Comparison of ENCODE assay signal across 9 cellular contexts in the genomic region with DNA sequence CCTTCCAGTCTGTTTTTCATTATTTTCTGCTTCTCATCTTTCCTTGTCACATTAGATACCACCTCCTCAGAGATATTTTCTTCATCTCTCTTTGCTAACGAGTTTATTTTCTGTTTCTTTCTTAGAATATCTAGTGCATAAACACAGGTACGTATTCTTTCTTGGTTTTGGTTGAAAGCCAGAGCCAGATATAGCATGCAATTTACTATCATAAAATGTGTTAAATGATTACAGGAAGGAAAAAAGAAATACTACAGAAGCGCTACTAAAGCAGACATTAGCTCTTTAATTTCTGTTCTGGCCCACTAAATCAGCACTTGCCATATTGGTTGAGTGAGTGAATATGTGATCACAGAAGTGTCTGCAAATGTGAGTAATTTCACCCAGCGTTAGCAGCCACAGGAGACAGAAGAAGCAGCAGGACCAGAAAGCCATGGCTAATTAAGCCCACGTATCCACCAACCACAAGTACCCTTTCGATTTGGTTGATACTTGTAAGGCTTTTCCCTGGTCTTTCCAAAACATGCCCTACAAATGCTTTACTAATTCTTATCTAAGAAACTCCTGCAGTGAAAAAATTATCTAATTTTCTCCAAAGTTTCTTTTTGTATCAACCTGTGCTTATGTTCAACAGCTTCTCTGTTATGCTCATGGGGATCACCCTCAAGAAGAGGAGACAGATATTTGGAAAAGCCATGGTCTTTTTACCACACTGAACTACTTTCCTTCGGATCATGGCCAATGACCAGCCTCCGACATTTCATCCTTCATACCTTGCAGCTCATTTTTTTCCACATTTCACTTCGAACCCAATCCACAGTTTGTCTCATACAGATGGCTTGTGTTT. TPM values are rescaled to one million over a fixed set of nuclear protein-coding genes. Genes with fewer than 3 reads are reported as not detected.
DNase-seq lines count a peak whose midpoint lies in the region; ATAC-seq and TF ChIP-seq lines count a peak whose summit lies in the region.
"Had no signal": no experiment of that assay in that cellular context is flagged by ENCODE, and none has a peak within 500 bp of the region (broad histone marks: within the 10 kb centered on the region; RNA-seq: fewer than 3 reads in every experiment).

No MANE protein-coding gene starts in this region.

- POLR2A ChIA-PET in GM10248 (lab: Yijun Ruan, JAX), result interaction anchor here (0.8 kb wide), 1 partner anchor 20 kb away, joined by 6 read pairs; no protein-coding TSS in a partner anchor

- CTCF ChIA-PET in GM10248 (lab: Yijun Ruan, JAX), result interaction anchor here (0.9 to 2.9 kb wide), 7 partner anchors 9 to 257 kb away, joined by 3 to 10 read pairs (median 6); no protein-coding TSS in a partner anchor

- H3K27ac Mint-ChIP-seq in activated naive CD8-positive, alpha-beta T cell treated with anti-CD3 and anti-CD28 coated beads for 36 hours, result no peak overlapping the region

- peaks cover 7% of the 10 kb centered on the region for H3K9me3 Mint-ChIP-seq in activated naive CD8-positive, alpha-beta T cell treated with anti-CD3 and anti-CD28 coated beads for 36 hours

- no peak for TF ChIP-seq CTCF in GM10248 (IDR thresholded peaks at IDR 0.05; ENCODE audit: control extremely low read depth, extremely low read depth, low read depth, missing control alignments)

- peak; percentile 32 for DNase-seq in GM10248 (ENCODE audit: extremely low spot score)
- no peak for DNase-seq in activated naive CD8-positive, alpha-beta T cell treated with anti-CD3 and anti-CD28 coated beads for 36 hours
- DNase-seq in stimulated activated naive CD4-positive, alpha-beta T cell (lab: John Stamatoyannopoulos, UW), result no peak
- DNase-seq in NK-92 (lab: John Stamatoyannopoulos, UW; ENCODE audit: unreplicated experiment), result no peak
- DNase-seq in C1 segment of cervical spinal cord (lab: John Stamatoyannopoulos, UW), result no peak
- DNase-seq in NCI-H2196 (lab: John Stamatoyannopoulos, UW; ENCODE audit: unreplicated experiment), result no peak
- DNase-seq: activated CD4-positive, alpha-beta T cell treated with anti-CD3 and anti-CD28 coated beads for 1 hour had no signal

- peaks cover 16% of the 10 kb centered on the region for H3K4me1 Mint-ChIP-seq in activated naive CD8-positive, alpha-beta T cell treated with anti-CD3 and anti-CD28 coated beads for 36 hours

- H3K27me3 Mint-ChIP-seq in activated naive CD8-positive, alpha-beta T cell treated with anti-CD3 and anti-CD28 coated beads for 36 hours, result peaks cover 18% of the 10 kb centered on the region

- ATAC-seq in GM19452 (IDR thresholded peaks at IDR 0.05; ENCODE audit: unreplicated experiment) (peak; percentile 46), HG03045 (IDR thresholded peaks at IDR 0.05; ENCODE audit: unreplicated experiment) (peak; percentile 53)

- H3K4me3 Mint-ChIP-seq in activated naive CD8-positive, alpha-beta T cell treated with anti-CD3 and anti-CD28 coated beads for 36 hours, result peak overlapping the region; percentile 53

- H3K36me3 Mint-ChIP-seq in activated naive CD8-positive, alpha-beta T cell treated with anti-CD3 and anti-CD28 coated beads for 36 hours, result peaks cover 3% of the 10 kb centered on the region

RNA-seq across cellular contexts. Expression of a gene that starts 23.1 kb away (rescaled TPM):
- total RNA-seq in activated naive CD8-positive, alpha-beta T cell treated with anti-CD3 and anti-CD28 coated beads for 36 hours, result under 1 TPM; 0.12 to 0.14 TPM
